ENCODE assay signal across 14 cellular contexts in the genomic region with DNA sequence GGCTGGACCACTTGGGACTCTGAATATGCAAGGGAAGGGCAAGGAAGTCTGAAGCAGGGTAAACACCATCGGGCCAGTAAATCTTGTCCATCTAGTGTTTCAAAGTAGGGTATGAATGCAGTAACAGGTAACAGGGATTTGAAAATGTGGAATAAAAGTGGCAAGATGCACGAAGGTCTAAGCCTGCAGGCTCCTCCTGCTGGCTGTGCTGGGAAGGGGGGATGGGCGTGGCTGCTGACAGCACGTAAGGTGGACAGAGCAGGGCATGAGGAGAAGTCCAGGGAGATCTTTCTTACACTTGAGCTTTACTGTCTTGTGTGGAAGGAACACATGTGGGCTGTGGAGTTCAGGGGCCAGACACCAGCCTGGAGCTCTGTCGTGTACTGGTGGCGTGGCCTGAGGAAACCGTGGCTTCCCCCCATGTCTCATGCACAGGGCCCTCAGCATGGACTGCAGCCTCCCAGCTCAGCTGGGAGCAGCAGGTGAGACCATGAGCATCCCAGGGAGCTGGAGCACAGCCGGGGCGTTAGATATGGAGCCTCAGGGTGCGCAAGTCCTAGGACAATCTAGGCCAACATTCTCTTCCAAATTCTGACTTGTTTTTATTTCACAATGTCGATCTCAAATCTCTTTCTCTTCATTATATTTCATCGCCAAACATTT.
DNase-seq lines count a peak whose midpoint lies in the region; ATAC-seq, FAIRE-seq and TF ChIP-seq lines count a peak whose summit lies in the region.
"Had no signal": no experiment of that assay in that cellular context is flagged by ENCODE, and none has a peak within 500 bp of the region (broad histone marks: within the 10 kb centered on the region; RNA-seq: fewer than 3 reads in every experiment).

No MANE protein-coding gene starts in this region.

- no peak for TF ChIP-seq POLR2A in GM12878 (IDR thresholded peaks at IDR 0.05; ENCODE audit: low read depth, low read length)
- no peak for TF ChIP-seq POLR2A in vagina (IDR thresholded peaks at IDR 0.05)

- H3K79me1 ChIP-seq in mesenchymal stem cell (replicated peaks; ENCODE audit: low read length, poor library complexity, severe bottlenecking) = no peaks in the 10 kb centered on the region

- H3K23ac ChIP-seq in mesenchymal stem cell (ENCODE audit: low read length in 2 of 2) = no peak overlapping the region

- H3K18ac ChIP-seq in mesenchymal stem cell (ENCODE audit: low read depth in 1 of 2, low read length in 2 of 2) = no peak overlapping the region

- peak overlapping the region in 1 of 2 experiments; percentile 29 for H3K14ac ChIP-seq in mesenchymal stem cell (ENCODE audit: low read length in 2 of 2)

- no peaks in the 10 kb centered on the region for H4K20me1 ChIP-seq in GM12878 (ENCODE audit: control insufficient read depth, insufficient read depth)

- no peak overlapping the region; the same call in 1 of the 2 replicates for H2AFZ ChIP-seq in GM12878 (ENCODE audit: control insufficient read depth, low read depth, low read length)
- no peak overlapping the region for H2AFZ ChIP-seq in mesenchymal stem cell (ENCODE audit: low read depth, low read length)

- TF ChIP-seq EP300 in GM12878 (IDR thresholded peaks at IDR 0.05; ENCODE audit: borderline replicate concordance in 1 of 2, control insufficient read depth in 1 of 2, low read depth in 2 of 2, low read length in 2 of 2) = no peak

- intact Hi-C loops in A673 (cut with micrococcal nuclease; ENCODE audit: unreplicated experiment) = no loop called here
- intact Hi-C loops in GM12878 (cut with micrococcal nuclease; ENCODE audit: unreplicated experiment) = no loop called here
- intact Hi-C loops in vagina (cut with DNase I) = no loop called here

- no peaks in the 10 kb centered on the region for H3K79me2 ChIP-seq in GM12878 (ENCODE audit: control insufficient read depth, insufficient read depth, low read length)

- H2BK120ac ChIP-seq in mesenchymal stem cell (ENCODE audit: low read depth, low read length) = no peak overlapping the region

- POLR2A ChIA-PET in A673 (lab: Charles Lee; ENCODE audit: low non-redundant PET) = no interaction called here
- POLR2A ChIA-PET in HEK293 (lab: Yijun Ruan, JAX) = interaction anchor here (0.8 kb wide), 1 partner anchor 62 kb away, joined by 3 read pairs; no protein-coding TSS in a partner anchor
- POLR2A ChIA-PET in GM12878 (lab: Charles Lee) = interaction anchor here (1.1 to 2.4 kb wide), 3 partner anchors 10 to 24 kb away, joined by 3 to 17 read pairs (median 4); no protein-coding TSS in a partner anchor

- SMC1A ChIA-PET in GM12878 (lab: Charles Lee; ENCODE audit: uncharacterized antibody, unreplicated experiment) = interaction anchor here (1.0 to 12.4 kb wide), 9 partner anchors 9 to 82 kb away, joined by 3 to 103 read pairs (median 3); no protein-coding TSS in a partner anchor

- H3K27me3 ChIP-seq in A673 (replicated peaks; ENCODE audit: insufficient read depth, low read depth, low read length, poor library complexity) (no peaks in the 10 kb centered on the region), GM12878 (replicated peaks in 1 of 2; ENCODE audit: control insufficient read depth in 2 of 2, insufficient read depth in 2 of 2, low read length in 1 of 2) (no peaks in the 10 kb centered on the region), mesenchymal stem cell (ENCODE audit: control insufficient read depth in 1 of 2, insufficient read depth in 1 of 2, low read length in 2 of 2) (peaks cover 0 to 3% of the 10 kb centered on the region in 2 experiments), vagina (no peaks in the 10 kb centered on the region)

- no peak overlapping the region for H2AK5ac ChIP-seq in mesenchymal stem cell (ENCODE audit: low read length, severe bottlenecking)

- no peak for ATAC-seq in GM12878

- no peak overlapping the region for H3K4me2 ChIP-seq in GM12878 (ENCODE audit: control insufficient read depth, insufficient read depth)
- H3K4me2 ChIP-seq in mesenchymal stem cell (ENCODE audit: low read length, poor library complexity, severe bottlenecking) = no peak overlapping the region

- peak overlapping the region; percentile 33 for H2BK15ac ChIP-seq in mesenchymal stem cell (ENCODE audit: low read depth, poor library complexity, severe bottlenecking)

- FAIRE-seq in GM12878 (lab: Jason Lieb, UNC) = no peak

- H3K9ac ChIP-seq in GM12878 (ENCODE audit: control insufficient read depth, insufficient read depth, low read length) = no peak overlapping the region
- no peak overlapping the region for H3K9ac ChIP-seq in mesenchymal stem cell (ENCODE audit: low read length)

- no peak overlapping the region for H3K27ac ChIP-seq in A673 (ENCODE audit: low read depth, low read length, poor library complexity, severe bottlenecking)
- no peak overlapping the region for H3K27ac ChIP-seq in HEK293 (ENCODE audit: extremely low read depth, low read depth, low read length)
- no peak overlapping the region for H3K27ac ChIP-seq in GM12878 (ENCODE audit: control insufficient read depth, insufficient read depth)
- no peak overlapping the region for H3K27ac ChIP-seq in mesenchymal stem cell (ENCODE audit: low read length, poor library complexity, severe bottlenecking)
- no peak overlapping the region for H3K27ac ChIP-seq in vagina
- H3K27ac ChIP-seq: RWPE1 had no signal

- no peaks in the 10 kb centered on the region for H3K9me3 ChIP-seq in A673 (ENCODE audit: low read depth, low read length, poor library complexity, severe bottlenecking)
- no peaks in the 10 kb centered on the region for H3K9me3 ChIP-seq in HEK293 (ENCODE audit: control insufficient read depth, insufficient read depth, low read depth, low read length)
- H3K9me3 ChIP-seq in GM12878 (replicated peaks; ENCODE audit: control insufficient read depth, insufficient read depth, low read length) = no peaks in the 10 kb centered on the region
- no peaks in the 10 kb centered on the region for H3K9me3 ChIP-seq in mesenchymal stem cell (ENCODE audit: control insufficient read depth, low read length)
- no peaks in the 10 kb centered on the region for H3K9me3 ChIP-seq in vagina

- TF ChIP-seq CTCF in A673 (conservative IDR thresholded peaks at IDR 0.05; ENCODE audit: low read depth, low read length) (0 out of 2 replicates have a peak, but pooled peaks have one; percentile 20), HEK293 (tag by site-specific recombination; IDR thresholded peaks at IDR 0.05) (peak; percentile 30; the same call in 1 of the 2 replicates), GM12878 (IDR thresholded peaks at IDR 0.05 in 2 of 3, conservative IDR thresholded peaks at IDR 0.05 in 1 of 3; ENCODE audit: control insufficient read depth in 2 of 3, extremely low read depth in 1 of 3, insufficient read depth in 1 of 3, low read depth in 3 of 3, low read length in 3 of 3) (peak in 2 of 3 experiments; percentile 3 to 9; a peak in 1 of 6 replicates), vagina (IDR thresholded peaks at IDR 0.05) (no peak)

- H3K4me3 ChIP-seq in A673 (ENCODE audit: low read depth, low read length, poor library complexity, severe bottlenecking) (no peak overlapping the region), HEK293 (ENCODE audit: low read depth, low read length) (no peak overlapping the region), GM12878 (no peak overlapping the region), mesenchymal stem cell (ENCODE audit: insufficient read depth in 1 of 2, low read depth in 1 of 2, low read length in 2 of 2) (no peak overlapping the region), vagina (no peak overlapping the region)
- H3K4me3 ChIP-seq: lung had no signal

- no peak overlapping the region for H2BK5ac ChIP-seq in mesenchymal stem cell (ENCODE audit: low read depth, low read length, poor library complexity, severe bottlenecking)

- RAD21 ChIA-PET in GM12878 (lab: Charles Lee; ENCODE audit: unreplicated experiment) = interaction anchor here (1.0 to 3.6 kb wide), 4 partner anchors 9 to 47 kb away, joined by 3 to 21 read pairs (median 4); no protein-coding TSS in a partner anchor

- H2BK12ac ChIP-seq in mesenchymal stem cell (ENCODE audit: low read length in 2 of 2) = no peak overlapping the region

- CTCF ChIA-PET in A673 (lab: Charles Lee) = no interaction called here
- CTCF ChIA-PET in HEK293 (lab: Yijun Ruan, JAX) = interaction anchor here (0.5 to 1.6 kb wide), 5 partner anchors 8 to 92 kb away, joined by 4 to 6 read pairs (median 4); no protein-coding TSS in a partner anchor
- CTCF ChIA-PET in GM12878 (lab: Yijun Ruan, JAX) = interaction anchor here (0.7 to 2.1 kb wide), 8 partner anchors 8 to 55 kb away, joined by 3 to 8 read pairs (median 4); no protein-coding TSS in a partner anchor

- H3K4me1 ChIP-seq in A673 (ENCODE audit: insufficient read depth, low read length, poor library complexity, severe bottlenecking) (peaks cover 8% of the 10 kb centered on the region), HEK293 (ENCODE audit: control insufficient read depth, insufficient read depth, low read length) (peaks cover 9% of the 10 kb centered on the region; the same call in 1 of the 2 replicates), GM12878 (ENCODE audit: control insufficient read depth, insufficient read depth, low read length) (peaks cover 6% of the 10 kb centered on the region; the same call in 1 of the 2 replicates), mesenchymal stem cell (ENCODE audit: control insufficient read depth, insufficient read depth, low read depth, low read length) (no peaks in the 10 kb centered on the region), vagina (no peaks in the 10 kb centered on the region)

- 34% methylated on average over 12 of the region's 12 CpGs for WGBS in GM12878 (ENCODE audit: insufficient coverage, insufficient replicate concordance, low lambda C conversion rate, missing lambda C conversion rate)
- 90% methylated on average over 12 of the region's 12 CpGs for WGBS in mesenchymal stem cell

- TF ChIP-seq RAD21 in GM12878 (IDR thresholded peaks at IDR 0.05; ENCODE audit: insufficient read depth, low read depth, low read length) = no peak

- no peak overlapping the region for H3K4ac ChIP-seq in mesenchymal stem cell (ENCODE audit: low read depth in 1 of 2, low read length in 2 of 2)

- no TSS peak for BruUV-seq in A673 (replicated peaks; lab: Mats Ljungman, UMichigan)
- no TSS peak for BruUV-seq in GM12878 (replicated peaks; lab: Mats Ljungman, UMichigan)

- no peak overlapping the region for H4K8ac ChIP-seq in mesenchymal stem cell (ENCODE audit: low read length)

- DNase-seq in A673 (ENCODE audit: low spot score) (no peak), GM12878 (ENCODE audit: low read depth, low spot score) (no peak), mesenchymal stem cell (no peak), vagina (ENCODE audit: extremely low spot score in 2 of 2) (no peak), pons (ENCODE audit: low spot score) (no peak), HPDE6-E6E7 (ENCODE audit: extremely low spot score) (no peak), inferior parietal cortex (ENCODE audit: extremely low spot score) (no peak)
- DNase-seq: amniotic stem cell, DMS79, KBM-7, NCI-H1694 treated with DMSO at 0.1 percent for 48 hours had no signal

- H4K91ac ChIP-seq in mesenchymal stem cell (ENCODE audit: low read length) = no peak overlapping the region

- in situ Hi-C loops in GM12878 (cut with MboI) = no loop called here

- H3K36me3 ChIP-seq in A673 (ENCODE audit: insufficient read depth, low read length, poor library complexity, severe bottlenecking) = no peaks in the 10 kb centered on the region
- H3K36me3 ChIP-seq in HEK293 (ENCODE audit: control insufficient read depth in 2 of 2, insufficient read depth in 1 of 2, low read length in 2 of 2) = no peaks in the 10 kb centered on the region
- H3K36me3 ChIP-seq in GM12878 (ENCODE audit: control insufficient read depth in 2 of 2, insufficient read depth in 2 of 2, low read length in 1 of 2) = no peaks in the 10 kb centered on the region
- H3K36me3 ChIP-seq in mesenchymal stem cell (ENCODE audit: control insufficient read depth in 1 of 2, insufficient read depth in 2 of 2, low read depth in 1 of 2, low read length in 2 of 2) = peaks cover 0 to 40% of the 10 kb centered on the region in 2 experiments
- no peaks in the 10 kb centered on the region for H3K36me3 ChIP-seq in vagina

Comparison
In these comparisons a context has a peak if more than half of its experiments do, and no peak if none do; other contexts are left out.
1. CTCF ChIP-seq: peak in A673 (single experiment), HEK293 (single experiment) and GM12878 (2 of 3); none in vagina (0 of 3).